In the genomic region with DNA sequence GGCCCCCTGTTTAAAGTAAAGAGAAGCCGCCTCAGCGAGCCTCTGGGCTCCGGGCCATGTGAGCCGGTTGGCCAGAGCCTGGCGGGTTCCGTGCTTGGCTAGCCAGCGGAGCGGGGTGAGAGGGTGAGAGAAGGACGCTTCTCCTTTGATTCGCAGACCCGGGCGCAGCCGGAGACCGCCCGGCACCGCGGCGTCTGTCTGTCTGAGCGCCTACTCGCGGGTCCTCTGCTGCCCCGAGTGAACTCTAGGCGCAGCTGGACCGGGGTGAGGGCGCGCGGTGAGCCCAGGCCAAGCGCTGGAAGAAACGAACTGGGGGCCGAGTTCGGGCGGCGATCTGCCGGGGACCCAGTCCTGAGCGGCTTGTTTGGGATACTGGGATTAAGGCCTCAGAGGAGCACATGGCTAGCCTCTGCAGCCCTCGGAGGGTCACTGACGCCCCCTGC, we compare ENCODE assay signal across 1 cellular context.
TF ChIP-seq lines count a peak whose summit lies in the region.

No MANE protein-coding gene starts in this region.

TF ChIP-seq in HepG2, 621 proteins besides CTCF, POLR2A, EP300 and RAD21:
- TF ChIP-seq PHF5A (CRISPR knock-in tag; IDR thresholded peaks at IDR 0.05; ENCODE audit: low read depth, unreplicated experiment): no peak
- TF ChIP-seq, protein P1, sequence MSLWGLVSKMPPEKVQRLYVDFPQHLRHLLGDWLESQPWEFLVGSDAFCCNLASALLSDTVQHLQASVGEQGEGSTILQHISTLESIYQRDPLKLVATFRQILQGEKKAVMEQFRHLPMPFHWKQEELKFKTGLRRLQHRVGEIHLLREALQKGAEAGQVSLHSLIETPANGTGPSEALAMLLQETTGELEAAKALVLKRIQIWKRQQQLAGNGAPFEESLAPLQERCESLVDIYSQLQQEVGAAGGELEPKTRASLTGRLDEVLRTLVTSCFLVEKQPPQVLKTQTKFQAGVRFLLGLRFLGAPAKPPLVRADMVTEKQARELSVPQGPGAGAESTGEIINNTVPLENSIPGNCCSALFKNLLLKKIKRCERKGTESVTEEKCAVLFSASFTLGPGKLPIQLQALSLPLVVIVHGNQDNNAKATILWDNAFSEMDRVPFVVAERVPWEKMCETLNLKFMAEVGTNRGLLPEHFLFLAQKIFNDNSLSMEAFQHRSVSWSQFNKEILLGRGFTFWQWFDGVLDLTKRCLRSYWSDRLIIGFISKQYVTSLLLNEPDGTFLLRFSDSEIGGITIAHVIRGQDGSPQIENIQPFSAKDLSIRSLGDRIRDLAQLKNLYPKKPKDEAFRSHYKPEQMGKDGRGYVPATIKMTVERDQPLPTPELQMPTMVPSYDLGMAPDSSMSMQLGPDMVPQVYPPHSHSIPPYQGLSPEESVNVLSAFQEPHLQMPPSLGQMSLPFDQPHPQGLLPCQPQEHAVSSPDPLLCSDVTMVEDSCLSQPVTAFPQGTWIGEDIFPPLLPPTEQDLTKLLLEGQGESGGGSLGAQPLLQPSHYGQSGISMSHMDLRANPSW (CRISPR knock-in tag; IDR thresholded peaks at IDR 0.05; ENCODE audit: borderline replicate concordance): no peak
- TF ChIP-seq, protein P2, sequence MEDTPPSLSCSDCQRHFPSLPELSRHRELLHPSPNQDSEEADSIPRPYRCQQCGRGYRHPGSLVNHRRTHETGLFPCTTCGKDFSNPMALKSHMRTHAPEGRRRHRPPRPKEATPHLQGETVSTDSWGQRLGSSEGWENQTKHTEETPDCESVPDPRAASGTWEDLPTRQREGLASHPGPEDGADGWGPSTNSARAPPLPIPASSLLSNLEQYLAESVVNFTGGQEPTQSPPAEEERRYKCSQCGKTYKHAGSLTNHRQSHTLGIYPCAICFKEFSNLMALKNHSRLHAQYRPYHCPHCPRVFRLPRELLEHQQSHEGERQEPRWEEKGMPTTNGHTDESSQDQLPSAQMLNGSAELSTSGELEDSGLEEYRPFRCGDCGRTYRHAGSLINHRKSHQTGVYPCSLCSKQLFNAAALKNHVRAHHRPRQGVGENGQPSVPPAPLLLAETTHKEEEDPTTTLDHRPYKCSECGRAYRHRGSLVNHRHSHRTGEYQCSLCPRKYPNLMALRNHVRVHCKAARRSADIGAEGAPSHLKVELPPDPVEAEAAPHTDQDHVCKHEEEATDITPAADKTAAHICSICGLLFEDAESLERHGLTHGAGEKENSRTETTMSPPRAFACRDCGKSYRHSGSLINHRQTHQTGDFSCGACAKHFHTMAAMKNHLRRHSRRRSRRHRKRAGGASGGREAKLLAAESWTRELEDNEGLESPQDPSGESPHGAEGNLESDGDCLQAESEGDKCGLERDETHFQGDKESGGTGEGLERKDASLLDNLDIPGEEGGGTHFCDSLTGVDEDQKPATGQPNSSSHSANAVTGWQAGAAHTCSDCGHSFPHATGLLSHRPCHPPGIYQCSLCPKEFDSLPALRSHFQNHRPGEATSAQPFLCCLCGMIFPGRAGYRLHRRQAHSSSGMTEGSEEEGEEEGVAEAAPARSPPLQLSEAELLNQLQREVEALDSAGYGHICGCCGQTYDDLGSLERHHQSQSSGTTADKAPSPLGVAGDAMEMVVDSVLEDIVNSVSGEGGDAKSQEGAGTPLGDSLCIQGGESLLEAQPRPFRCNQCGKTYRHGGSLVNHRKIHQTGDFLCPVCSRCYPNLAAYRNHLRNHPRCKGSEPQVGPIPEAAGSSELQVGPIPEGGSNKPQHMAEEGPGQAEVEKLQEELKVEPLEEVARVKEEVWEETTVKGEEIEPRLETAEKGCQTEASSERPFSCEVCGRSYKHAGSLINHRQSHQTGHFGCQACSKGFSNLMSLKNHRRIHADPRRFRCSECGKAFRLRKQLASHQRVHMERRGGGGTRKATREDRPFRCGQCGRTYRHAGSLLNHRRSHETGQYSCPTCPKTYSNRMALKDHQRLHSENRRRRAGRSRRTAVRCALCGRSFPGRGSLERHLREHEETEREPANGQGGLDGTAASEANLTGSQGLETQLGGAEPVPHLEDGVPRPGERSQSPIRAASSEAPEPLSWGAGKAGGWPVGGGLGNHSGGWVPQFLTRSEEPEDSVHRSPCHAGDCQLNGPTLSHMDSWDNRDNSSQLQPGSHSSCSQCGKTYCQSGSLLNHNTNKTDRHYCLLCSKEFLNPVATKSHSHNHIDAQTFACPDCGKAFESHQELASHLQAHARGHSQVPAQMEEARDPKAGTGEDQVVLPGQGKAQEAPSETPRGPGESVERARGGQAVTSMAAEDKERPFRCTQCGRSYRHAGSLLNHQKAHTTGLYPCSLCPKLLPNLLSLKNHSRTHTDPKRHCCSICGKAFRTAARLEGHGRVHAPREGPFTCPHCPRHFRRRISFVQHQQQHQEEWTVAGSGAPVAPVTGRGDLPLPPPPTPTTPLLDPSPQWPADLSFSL (CRISPR knock-in tag; IDR thresholded peaks at IDR 0.05): no peak
- TF ChIP-seq ZNF17 (CRISPR knock-in tag; IDR thresholded peaks at IDR 0.05): no peak
- TF ChIP-seq, protein P3, sequence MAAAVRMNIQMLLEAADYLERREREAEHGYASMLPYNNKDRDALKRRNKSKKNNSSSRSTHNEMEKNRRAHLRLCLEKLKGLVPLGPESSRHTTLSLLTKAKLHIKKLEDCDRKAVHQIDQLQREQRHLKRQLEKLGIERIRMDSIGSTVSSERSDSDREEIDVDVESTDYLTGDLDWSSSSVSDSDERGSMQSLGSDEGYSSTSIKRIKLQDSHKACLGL (CRISPR knock-in tag; IDR thresholded peaks at IDR 0.05): no peak
